Comparison of ENCODE assay signal across 8 cellular contexts in the genomic region with DNA sequence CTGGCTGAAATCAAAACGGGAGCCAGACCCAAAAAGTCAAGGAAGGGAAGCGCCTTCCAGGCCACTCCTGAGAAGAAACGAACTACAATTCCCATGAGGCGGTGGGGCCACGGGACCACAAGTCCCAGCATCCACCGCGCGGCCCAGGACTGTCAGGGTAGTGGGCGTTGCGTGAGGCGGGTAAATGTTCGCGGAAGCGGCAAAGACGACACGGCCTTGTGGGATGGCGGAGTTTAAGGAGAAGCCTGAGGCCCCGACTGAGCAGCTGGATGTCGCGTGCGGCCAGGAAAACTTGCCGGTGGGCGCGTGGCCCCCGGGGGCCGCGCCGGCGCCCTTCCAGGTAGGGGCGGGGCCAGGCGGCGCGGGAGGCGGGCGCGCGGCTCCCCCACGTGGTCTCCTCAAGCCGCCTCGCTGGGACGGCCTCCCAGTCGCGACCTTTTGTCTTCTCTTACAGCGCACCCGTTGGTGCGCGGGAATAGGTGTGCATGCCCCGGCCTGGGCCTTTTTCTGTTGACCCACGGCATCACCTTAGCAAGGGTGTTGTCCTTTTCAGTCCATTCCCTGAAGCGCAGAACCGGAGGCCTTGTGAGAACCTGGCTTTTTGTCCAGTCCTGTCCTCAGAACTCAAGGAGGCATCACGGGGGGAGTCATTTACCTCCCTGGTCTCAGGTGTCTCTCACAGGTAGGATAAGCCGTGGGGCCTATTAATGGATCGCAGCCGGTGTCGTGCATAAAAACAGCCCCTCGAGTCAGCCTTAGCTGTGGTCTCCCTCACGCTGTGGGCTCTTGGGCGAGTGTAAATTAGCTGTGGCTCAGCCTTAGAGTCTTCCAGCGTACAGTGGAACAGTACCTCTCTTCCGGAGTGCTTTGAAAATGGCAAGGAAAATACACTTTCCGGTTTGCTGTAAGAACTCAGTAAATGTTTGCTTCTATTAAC. TPM values are rescaled to one million over a fixed set of nuclear protein-coding genes. Genes with fewer than 3 reads are reported as not detected.
DNase-seq lines count a peak whose midpoint lies in the region; ATAC-seq lines count a peak whose summit lies in the region.

TSS of gene SETMAR (plus strand) at position 183 of the 937 bp plus-strand sequence. CDS start at position 185, 2 bp downstream.

- H3K9me3 ChIP-seq in endocrine pancreas (ENCODE audit: control insufficient read depth, low read length), result no peaks in the 10 kb centered on the region

- peaks cover 23% of the 10 kb centered on the region for H3K4me1 Mint-ChIP-seq in activated CD8-positive, alpha-beta memory T cell treated with anti-CD3 and anti-CD28 coated beads, Interleukin-2, amount 10 ng/mL, durations not matched to agents 7 days and 5 days

- H3K9me3 Mint-ChIP-seq in activated CD8-positive, alpha-beta memory T cell treated with anti-CD3 and anti-CD28 coated beads, Interleukin-2, amount 10 ng/mL, durations not matched to agents 7 days and 5 days (ENCODE audit: low read depth), result no peaks in the 10 kb centered on the region

- H3K36me3 Mint-ChIP-seq in activated CD8-positive, alpha-beta memory T cell treated with anti-CD3 and anti-CD28 coated beads, Interleukin-2, amount 10 ng/mL, durations not matched to agents 7 days and 5 days, result peaks cover 17% of the 10 kb centered on the region

- peak within 1 kb of the TSS; percentile 81 for H3K4me3 Mint-ChIP-seq in activated CD8-positive, alpha-beta memory T cell treated with anti-CD3 and anti-CD28 coated beads, Interleukin-2, amount 10 ng/mL, durations not matched to agents 7 days and 5 days

- H3K36me3 ChIP-seq in endocrine pancreas (ENCODE audit: control insufficient read depth, insufficient read depth, low read length), result no peaks in the 10 kb centered on the region

- DNase-seq in CMK (ENCODE audit: low read depth), result peak; percentile 78
- peak; percentile 46 for DNase-seq in HPDE6-E6E7 (ENCODE audit: extremely low spot score)
- peak; percentile 74 for DNase-seq in NOMO-1 treated with dmso at 0.1 percent for 144 hours (lab: John Stamatoyannopoulos, UW; ENCODE audit: unreplicated experiment)
- peak; percentile 91 for DNase-seq in activated CD8-positive, alpha-beta memory T cell treated with anti-CD3 and anti-CD28 coated beads, Interleukin-2, amount 10 ng/mL, durations not matched to agents 7 days and 5 days
- DNase-seq in mesenteric fat pad (ENCODE audit: low spot score), result peak; percentile 93
- peak; percentile 57 for DNase-seq in stimulated activated CD8-positive, alpha-beta memory T cell treated with anti-CD3 and anti-CD28 coated beads, Interleukin-15, amount 100 ng/mL, for 24 hours (ENCODE audit: low read depth)

- peak within 1 kb of the TSS; percentile 93 for H3K27ac Mint-ChIP-seq in activated CD8-positive, alpha-beta memory T cell treated with anti-CD3 and anti-CD28 coated beads, Interleukin-2, amount 10 ng/mL, durations not matched to agents 7 days and 5 days

- no peaks in the 10 kb centered on the region for H3K4me1 ChIP-seq in endocrine pancreas (ENCODE audit: control insufficient read depth, insufficient read depth, low read length)

- peak within 1 kb of the TSS; percentile 82 for H3K9ac ChIP-seq in endocrine pancreas (ENCODE audit: control insufficient read depth, insufficient read depth, low read length)

- CTCF ChIA-PET in activated CD8-positive, alpha-beta memory T cell treated with anti-CD3 and anti-CD28 coated beads, Interleukin-2, amount 10 ng/mL, durations not matched to agents 7 days and 5 days (lab: Charles Lee), result interaction anchor here (1.0 kb wide), 1 partner anchor 330 kb away, joined by 3 read pairs; no protein-coding TSS in a partner anchor

- no peaks in the 10 kb centered on the region for H3K27me3 Mint-ChIP-seq in activated CD8-positive, alpha-beta memory T cell treated with anti-CD3 and anti-CD28 coated beads, Interleukin-2, amount 10 ng/mL, durations not matched to agents 7 days and 5 days

- ATAC-seq in GM19467 (IDR thresholded peaks at IDR 0.05; ENCODE audit: unreplicated experiment), result peak; percentile 98
- ATAC-seq in activated CD8-positive, alpha-beta memory T cell treated with anti-CD3 and anti-CD28 coated beads, Interleukin-2, amount 10 ng/mL, durations not matched to agents 7 days and 5 days, result peak; percentile 98

- H3K4me3 ChIP-seq in endocrine pancreas (ENCODE audit: control insufficient read depth, insufficient read depth, low read length), result peak within 1 kb of the TSS; percentile 76

- H3K27me3 ChIP-seq in endocrine pancreas (ENCODE audit: control insufficient read depth, insufficient read depth, low read length), result no peaks in the 10 kb centered on the region

RNA-seq across cellular contexts. Expression of gene SETMAR, which starts in this region (rescaled TPM):
- 10 to 100 TPM; 10.0 to 12.6 TPM for total RNA-seq in activated CD8-positive, alpha-beta memory T cell treated with anti-CD3 and anti-CD28 coated beads, Interleukin-2, amount 10 ng/mL, durations not matched to agents 7 days and 5 days
- total RNA-seq in mesenteric fat pad, result 13.8 TPM

Comparison
In these comparisons a context has a peak if more than half of its experiments do, and no peak if none do; other contexts are left out.
1. Peak in every context shown above with its lines: DNase-seq, ATAC-seq and H3K4me3 ChIP-seq.